In the genomic region with DNA sequence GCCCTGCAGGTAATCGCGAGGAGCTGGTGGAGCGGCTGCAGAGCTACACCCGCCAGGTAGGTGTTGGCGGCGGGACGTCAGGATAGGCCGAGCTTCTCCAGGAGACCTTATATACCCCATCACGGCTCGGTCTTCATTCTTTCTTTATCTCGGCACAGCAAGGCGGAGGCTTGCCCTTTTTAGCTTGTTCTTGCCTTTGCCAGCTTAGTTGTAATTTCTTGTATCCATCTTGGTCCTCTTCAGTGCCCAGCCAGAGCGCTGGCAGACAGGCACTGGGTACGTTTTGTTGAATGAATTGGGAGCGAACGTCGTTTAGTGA, we compare ENCODE assay signal across 8 cellular contexts. TPM values are rescaled to one million over a fixed set of nuclear protein-coding genes. Genes with fewer than 3 reads are reported as not detected.
DNase-seq lines count a peak whose midpoint lies in the region; ATAC-seq and TF ChIP-seq lines count a peak whose summit lies in the region.

No MANE protein-coding gene starts in this region.

- H3K4me3 ChIP-seq in GM08714 (ENCODE audit: low read length) (peak overlapping the region; percentile 92), SJSA1 (peak overlapping the region; percentile 71), fibroblast of lung (replicated peaks in 1 of 4; ENCODE audit: control extremely low read depth in 1 of 4, insufficient read depth in 1 of 4, low read depth in 3 of 4, low read length in 4 of 4) (peak overlapping the region; percentile 71 to 98 (median 89)), rectal smooth muscle tissue (ENCODE audit: low read length) (peak overlapping the region; percentile 79)

- no peak for TF ChIP-seq CTCF in fibroblast of lung (conservative IDR thresholded peaks at IDR 0.05 in 1 of 2, IDR thresholded peaks at IDR 0.05 in 1 of 2; ENCODE audit: low read depth in 1 of 2, low read length in 2 of 2)

- H3K4me1 ChIP-seq in SJSA1 (replicated peaks) (peaks cover 14% of the 10 kb centered on the region), fibroblast of lung (ENCODE audit: control insufficient read depth, extremely low read depth, insufficient read depth, low read length) (peaks cover 4% of the 10 kb centered on the region), rectal smooth muscle tissue (ENCODE audit: control insufficient read depth, insufficient read depth, low read length) (peaks cover 13% of the 10 kb centered on the region)

- H2AFZ ChIP-seq in fibroblast of lung (ENCODE audit: low read length), result peak overlapping the region; percentile 87

- ATAC-seq in HG03460 (IDR thresholded peaks at IDR 0.05; ENCODE audit: unreplicated experiment) (no peak), GM21619 (IDR thresholded peaks at IDR 0.05; ENCODE audit: unreplicated experiment) (no peak), GM19467 (IDR thresholded peaks at IDR 0.05; ENCODE audit: unreplicated experiment) (no peak)

- H3K9ac ChIP-seq in fibroblast of lung (ENCODE audit: insufficient read depth, low read length) (peak overlapping the region; percentile 98), rectal smooth muscle tissue (ENCODE audit: low read length) (peak overlapping the region; percentile 68)

- CTCF ChIA-PET in HEK293T (lab: Yijun Ruan, JAX), result interaction anchor here (1.0 to 4.6 kb wide), 2 partner anchors 16 to 30 kb away, joined by 3 to 24 read pairs; no protein-coding TSS in a partner anchor

- POLR2A ChIA-PET in HEK293T (lab: Yijun Ruan, JAX), result interaction anchor here (0.8 to 4.9 kb wide), 10 partner anchors 11 to 338 kb away, joined by 3 to 34 read pairs (median 6); a partner anchor contains a TSS

- H3K36me3 ChIP-seq in SJSA1 (peaks cover 53% of the 10 kb centered on the region), fibroblast of lung (ENCODE audit: control insufficient read depth, insufficient read depth, low read length) (peaks cover 7% of the 10 kb centered on the region), rectal smooth muscle tissue (ENCODE audit: control insufficient read depth, insufficient read depth, low read length) (peaks cover 12% of the 10 kb centered on the region)

- peak overlapping the region; percentile 48 for H3K27ac ChIP-seq in SJSA1
- H3K27ac ChIP-seq in fibroblast of lung (ENCODE audit: insufficient read depth, low read length), result peak overlapping the region; percentile 94
- H3K27ac ChIP-seq in rectal smooth muscle tissue (ENCODE audit: low read depth, low read length), result peak overlapping the region; percentile 48

- H3K4me2 ChIP-seq in fibroblast of lung (ENCODE audit: extremely low read depth, insufficient read depth, low read length), result peak overlapping the region; percentile 72

- H3K79me2 ChIP-seq in fibroblast of lung (ENCODE audit: control insufficient read depth, insufficient read depth, low read length), result peaks cover 29% of the 10 kb centered on the region

- no peak for DNase-seq in SJSA1 (ENCODE audit: low read depth in 1 of 2, low spot score in 2 of 2)
- no peak for DNase-seq in fibroblast of lung (ENCODE audit: low read depth in 2 of 2)
- DNase-seq in HEK293T (ENCODE audit: extremely low spot score), result no peak

- H4K20me1 ChIP-seq in fibroblast of lung (ENCODE audit: control insufficient read depth, extremely low read depth, insufficient read depth, low read length), result no peaks in the 10 kb centered on the region

- no peaks in the 10 kb centered on the region for H3K27me3 ChIP-seq in SJSA1 (replicated peaks)
- H3K27me3 ChIP-seq in fibroblast of lung (ENCODE audit: control insufficient read depth, insufficient read depth, low read length), result peaks cover 2% of the 10 kb centered on the region
- H3K27me3 ChIP-seq in rectal smooth muscle tissue (ENCODE audit: control insufficient read depth, insufficient read depth, low read length), result peaks cover 6% of the 10 kb centered on the region

- no peaks in the 10 kb centered on the region for H3K9me3 ChIP-seq in SJSA1 (replicated peaks)
- H3K9me3 ChIP-seq in fibroblast of lung (ENCODE audit: control insufficient read depth, insufficient read depth, low read depth, low read length), result no peaks in the 10 kb centered on the region

TF ChIP-seq in HEK293T, 16 proteins besides CTCF, POLR2A, EP300 and RAD21:
- TF ChIP-seq CTBP1 (IDR thresholded peaks at IDR 0.05; ENCODE audit: borderline replicate concordance) (no peak), SUZ12 (IDR thresholded peaks at IDR 0.05) (no peak), FOXA1 (IDR thresholded peaks at IDR 0.05) (no peak), FOXM1 (IDR thresholded peaks at IDR 0.05; ENCODE audit: borderline replicate concordance) (no peak)
- TF ChIP-seq, protein P1, sequence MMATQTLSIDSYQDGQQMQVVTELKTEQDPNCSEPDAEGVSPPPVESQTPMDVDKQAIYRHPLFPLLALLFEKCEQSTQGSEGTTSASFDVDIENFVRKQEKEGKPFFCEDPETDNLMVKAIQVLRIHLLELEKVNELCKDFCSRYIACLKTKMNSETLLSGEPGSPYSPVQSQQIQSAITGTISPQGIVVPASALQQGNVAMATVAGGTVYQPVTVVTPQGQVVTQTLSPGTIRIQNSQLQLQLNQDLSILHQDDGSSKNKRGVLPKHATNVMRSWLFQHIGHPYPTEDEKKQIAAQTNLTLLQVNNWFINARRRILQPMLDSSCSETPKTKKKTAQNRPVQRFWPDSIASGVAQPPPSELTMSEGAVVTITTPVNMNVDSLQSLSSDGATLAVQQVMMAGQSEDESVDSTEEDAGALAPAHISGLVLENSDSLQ (IDR thresholded peaks at IDR 0.05), result no peak

RNA-seq across cellular contexts. Expression of a gene that starts 0.5 kb away (rescaled TPM):
- 334 and 353 TPM in 2 replicates for total RNA-seq in SJSA1 (2014; rRNA removed; shearing (Covaris generic))
- total RNA-seq in fibroblast of lung, result 108 TPM in 2 replicates
- polyA plus RNA-seq in fibroblast of lung, result 87.7 and 122 TPM in 2 replicates
- 147 and 188 TPM in 2 replicates for polyA plus RNA-seq in fibroblast of lung (2012)
- polyA minus RNA-seq in fibroblast of lung (ENCODE audit: low replicate concordance), result 114 and 133 TPM in 2 replicates

RNA-seq across cellular contexts. Expression of a gene that starts 3.7 kb away (rescaled TPM):
- not detected in 2 replicates for total RNA-seq in SJSA1 (2014; rRNA removed; shearing (Covaris generic))
- under 0.01 TPM in 1 of 2 replicates, not detected in the other for total RNA-seq in fibroblast of lung
- polyA plus RNA-seq in fibroblast of lung, result not detected in 2 replicates
- not detected in 2 replicates for polyA plus RNA-seq in fibroblast of lung (2012)
- not detected in 2 replicates for polyA minus RNA-seq in fibroblast of lung (ENCODE audit: low replicate concordance)

RNA-seq across cellular contexts. Expression of a gene that starts 17.4 kb away (rescaled TPM):
- 28.5 and 37.1 TPM in 2 replicates for total RNA-seq in SJSA1 (2014; rRNA removed; shearing (Covaris generic))
- total RNA-seq in fibroblast of lung, result 16.4 and 25.9 TPM in 2 replicates
- polyA plus RNA-seq in fibroblast of lung, result 27.7 and 28.5 TPM in 2 replicates
- 37.1 and 39.7 TPM in 2 replicates for polyA plus RNA-seq in fibroblast of lung (2012)
- 98.0 and 145 TPM in 2 replicates for polyA minus RNA-seq in fibroblast of lung (ENCODE audit: low replicate concordance)

RNA-seq across cellular contexts. Expression of a gene that starts 26.3 kb away (rescaled TPM):
- 0.50 and 1.4 TPM in 2 replicates for total RNA-seq in SJSA1 (2014; rRNA removed; shearing (Covaris generic))
- total RNA-seq in fibroblast of lung, result not detected in 2 replicates
- 0.28 TPM in 1 of 2 replicates, not detected in the other for polyA plus RNA-seq in fibroblast of lung
- 0.20 and 0.36 TPM in 2 replicates for polyA plus RNA-seq in fibroblast of lung (2012)
- polyA minus RNA-seq in fibroblast of lung (ENCODE audit: low replicate concordance), result not detected in 2 replicates

RNA-seq across cellular contexts. Expression of a gene that starts 40.8 kb away (rescaled TPM):
- total RNA-seq in SJSA1 (2014; rRNA removed; shearing (Covaris generic)), result not detected in 2 replicates
- total RNA-seq in fibroblast of lung, result 1.8 and 11.1 TPM in 2 replicates
- polyA plus RNA-seq in fibroblast of lung, result 0.41 and 0.76 TPM in 2 replicates
- 1.0 and 1.1 TPM in 2 replicates for polyA plus RNA-seq in fibroblast of lung (2012)
- not detected in 2 replicates for polyA minus RNA-seq in fibroblast of lung (ENCODE audit: low replicate concordance)
